Comparison of ENCODE assay signal across 8 cellular contexts in genomic region chr15:51751687-51752683, GRCh38. TPM values are rescaled to one million over a fixed set of nuclear protein-coding genes. Genes with fewer than 3 reads are reported as not detected.
DNase-seq lines count a peak whose midpoint lies in the region; ATAC-seq and TF ChIP-seq lines count a peak whose summit lies in the region.

No MANE protein-coding gene starts in this region.

- H3K9me3 ChIP-seq in Karpas-422 (ENCODE audit: low read length) (no peaks in the 10 kb centered on the region), neuronal stem cell (replicated peaks in 1 of 2; ENCODE audit: control insufficient read depth in 2 of 2, insufficient read depth in 1 of 2, low read depth in 1 of 2, low read length in 2 of 2) (peaks cover 0 to 5% of the 10 kb centered on the region in 2 donors)

- no peak overlapping the region for H4K8ac ChIP-seq in neuronal stem cell (ENCODE audit: low read depth, low read length)

- H3K27ac ChIP-seq in Karpas-422 (ENCODE audit: low read length) (no peak overlapping the region), foreskin keratinocyte (no peak overlapping the region), neuronal stem cell (replicated peaks; ENCODE audit: low read length) (no peak overlapping the region)

- no peak overlapping the region for H2BK5ac ChIP-seq in neuronal stem cell (ENCODE audit: low read length)

- no peak overlapping the region for H2BK15ac ChIP-seq in neuronal stem cell (ENCODE audit: low read length)

- H3K23ac ChIP-seq in neuronal stem cell (ENCODE audit: low read depth, low read length, poor library complexity) = no peak overlapping the region

- H3K36me3 ChIP-seq in Karpas-422 (ENCODE audit: insufficient read depth, low read length) = no peaks in the 10 kb centered on the region
- H3K36me3 ChIP-seq in neuronal stem cell (replicated peaks in 1 of 2; ENCODE audit: control insufficient read depth in 2 of 2, insufficient read depth in 2 of 2, low read length in 2 of 2) = no peaks in the 10 kb centered on the region

- peak overlapping the region; percentile 77 for H2AFZ ChIP-seq in Karpas-422 (ENCODE audit: low read length)
- peak overlapping the region; percentile 99 for H2AFZ ChIP-seq in neuronal stem cell (ENCODE audit: low read length)

- ATAC-seq in GM21723 (IDR thresholded peaks at IDR 0.05; ENCODE audit: unreplicated experiment) (peak; percentile 47), foreskin keratinocyte (peak; percentile 65)
- peak; percentile 66 to 70 for ATAC-seq in activated T-cell treated with anti-CD3 and anti-CD28 coated beads, Interleukin-2, amount 50 U/mL, for 72 hours (replicated peaks in 1 of 2)

- H3K4me1 Mint-ChIP-seq in activated T-cell treated with anti-CD3 and anti-CD28 coated beads, Interleukin-2, amount 50 U/mL, for 72 hours (ENCODE audit: low read depth) = peaks cover 15% of the 10 kb centered on the region

- no peaks in the 10 kb centered on the region for H3K36me3 Mint-ChIP-seq in activated T-cell treated with anti-CD3 and anti-CD28 coated beads, Interleukin-2, amount 50 U/mL, for 72 hours (ENCODE audit: insufficient read depth in 2 of 2)

- no peak overlapping the region for H3K4ac ChIP-seq in neuronal stem cell (ENCODE audit: low read length)

- no peaks in the 10 kb centered on the region for H3K79me2 ChIP-seq in Karpas-422 (ENCODE audit: low read length)

- H4K20me1 ChIP-seq in Karpas-422 (ENCODE audit: insufficient read depth, low read depth, low read length) = 0 out of 2 replicates have a peak, but pooled peaks cover 4% of the 10 kb centered on the region

- H3K4me1 ChIP-seq in Karpas-422 (ENCODE audit: low read length) (peaks cover 31% of the 10 kb centered on the region), foreskin keratinocyte (no peaks in the 10 kb centered on the region), neuronal stem cell (ENCODE audit: control insufficient read depth in 2 of 2, insufficient read depth in 1 of 2, low read depth in 1 of 2, low read length in 2 of 2) (peaks cover 2 to 3% of the 10 kb centered on the region in 2 donors)

- H3K9me2 ChIP-seq in Karpas-422 (replicated peaks; ENCODE audit: insufficient read depth, low read length) = no peaks in the 10 kb centered on the region

- no peak overlapping the region for H2BK12ac ChIP-seq in neuronal stem cell (ENCODE audit: low read length)

- no peaks in the 10 kb centered on the region for H3K9me3 Mint-ChIP-seq in activated T-cell treated with anti-CD3 and anti-CD28 coated beads, Interleukin-2, amount 50 U/mL, for 72 hours

- H3K9ac ChIP-seq in Karpas-422 (ENCODE audit: low read length) = peak overlapping the region; percentile 65
- peak overlapping the region; percentile 85 for H3K9ac ChIP-seq in neuronal stem cell (ENCODE audit: low read depth, low read length, poor library complexity)

- no peaks in the 10 kb centered on the region for H3K79me1 ChIP-seq in neuronal stem cell (ENCODE audit: low read depth, low read length)

- peak overlapping the region; percentile 81 for H3K18ac ChIP-seq in neuronal stem cell (ENCODE audit: low read length)

- peaks cover 35% of the 10 kb centered on the region for H3K27me3 Mint-ChIP-seq in activated T-cell treated with anti-CD3 and anti-CD28 coated beads, Interleukin-2, amount 50 U/mL, for 72 hours (ENCODE audit: low read depth)

- H3K14ac ChIP-seq in neuronal stem cell (ENCODE audit: low read length) = no peak overlapping the region

- TF ChIP-seq CTCF in foreskin keratinocyte (conservative IDR thresholded peaks at IDR 0.05) = no peak

- no peak overlapping the region for H2AK5ac ChIP-seq in neuronal stem cell (ENCODE audit: low read depth, low read length)

- no peak overlapping the region for H2BK120ac ChIP-seq in neuronal stem cell (ENCODE audit: low read depth, low read length)

- H3K27me3 ChIP-seq in Karpas-422 (ENCODE audit: low read length) = 0 out of 2 replicates have a peak, but pooled peaks cover 3% of the 10 kb centered on the region
- peaks cover 27% of the 10 kb centered on the region for H3K27me3 ChIP-seq in foreskin keratinocyte
- H3K27me3 ChIP-seq in neuronal stem cell (ENCODE audit: control insufficient read depth in 3 of 3, insufficient read depth in 3 of 3, low read depth in 1 of 3, low read length in 3 of 3) = peaks cover 4 to 66% (median 28%) of the 10 kb centered on the region in 3 experiments

- no peak overlapping the region for H4K91ac ChIP-seq in neuronal stem cell (ENCODE audit: low read depth, low read length, poor library complexity)

- no peak overlapping the region for H3K27ac Mint-ChIP-seq in activated T-cell treated with anti-CD3 and anti-CD28 coated beads, Interleukin-2, amount 50 U/mL, for 72 hours

- WGBS in neuronal stem cell (ENCODE audit: extremely low coverage in 2 of 2, insufficient read length in 2 of 2, insufficient replicate concordance in 1 of 2), 2 donors = no CpG with 5 or more reads among the region's 73 CpGs

- peak overlapping the region; percentile 98 for H3K4me2 ChIP-seq in Karpas-422 (ENCODE audit: low read depth, low read length, poor library complexity, severe bottlenecking)
- peak overlapping the region; percentile 97 for H3K4me2 ChIP-seq in neuronal stem cell (ENCODE audit: insufficient read depth, low read length, poor library complexity, severe bottlenecking)

- H3K4me3 Mint-ChIP-seq in activated T-cell treated with anti-CD3 and anti-CD28 coated beads, Interleukin-2, amount 50 U/mL, for 72 hours = peak overlapping the region; percentile 83 to 91

- DNase-seq in DMS79 treated with DMSO at 0.1 percent for 48 hours (lab: John Stamatoyannopoulos, UW) (peak; percentile 35), DMS79 (lab: John Stamatoyannopoulos, UW) (no peak), Karpas-422 (peak; percentile 52), foreskin keratinocyte (peak in 1 of 2 donors; percentile 56), neuronal stem cell (ENCODE audit: low spot score) (peak; percentile 29)
- DNase-seq in activated T-cell treated with anti-CD3 and anti-CD28 coated beads, Interleukin-2, amount 50 U/mL, for 72 hours = peak in 1 of 2 donors; percentile 24
- no peak for DNase-seq in NK-92 treated with Interleukin-12 subunit alpha and Interleukin-12 subunit beta, amount 100 ng/mL, for 24 hours (lab: John Stamatoyannopoulos, UW)

- peak overlapping the region; percentile 75 for H3K4me3 ChIP-seq in Karpas-422 (ENCODE audit: low read length)
- peak overlapping the region; percentile 75 to 88 for H3K4me3 ChIP-seq in neuronal stem cell (ENCODE audit: low read length in 2 of 2)

RNA-seq across cellular contexts. Expression of gene TMOD2, which starts 0.6 kb away (rescaled TPM):
- 0.72 and 2.6 TPM in 2 replicates for total RNA-seq in Karpas-422 (2014; rRNA removed; shearing (Covaris generic); ENCODE audit: low replicate concordance)
- total RNA-seq in activated T-cell treated with anti-CD3 and anti-CD28 coated beads, Interleukin-2, amount 50 U/mL, for 72 hours = 1 to 10 TPM; 5.1 to 7.3 TPM
- total RNA-seq in foreskin keratinocyte = 8.6 and 9.7 TPM in 2 replicates
- polyA plus RNA-seq in foreskin keratinocyte = 1.6 and 1.7 TPM in 2 replicates
- polyA plus RNA-seq in neuronal stem cell (2013, experiment 1 of 2) = 4.4 TPM
- 4.2 TPM for polyA plus RNA-seq in neuronal stem cell (2013, experiment 2 of 2)

RNA-seq across cellular contexts. Expression of gene LYSMD2, which starts 14.5 kb away (rescaled TPM):
- 3.4 and 5.4 TPM in 2 replicates for total RNA-seq in Karpas-422 (2014; rRNA removed; shearing (Covaris generic); ENCODE audit: low replicate concordance)
- 10 to 100 TPM; 22.8 to 23.1 TPM for total RNA-seq in activated T-cell treated with anti-CD3 and anti-CD28 coated beads, Interleukin-2, amount 50 U/mL, for 72 hours
- total RNA-seq in foreskin keratinocyte = 6.8 and 7.5 TPM in 2 replicates
- polyA plus RNA-seq in foreskin keratinocyte = 5.9 and 8.8 TPM in 2 replicates
- polyA plus RNA-seq in neuronal stem cell (2013, experiment 1 of 2) = 0.14 TPM
- polyA plus RNA-seq in neuronal stem cell (2013, experiment 2 of 2) = 0.19 TPM

Comparison
In these comparisons a context has a peak if more than half of its experiments do, and no peak if none do; other contexts are left out.
1. DNase-seq: peak in DMS79 treated with DMSO at 0.1 percent for 48 hours (single experiment), Karpas-422 (single experiment) and neuronal stem cell (single experiment); none in DMS79 (single experiment) and NK-92 treated with Interleukin-12 subunit alpha and Interleukin-12 subunit beta, amount 100 ng/mL, for 24 hours (single experiment).
2. Peak in every context shown above with its lines, with median percentiles within 50 percentile points of each other: ATAC-seq.